In genomic region chr3:134904333-134904771, GRCh38 we compare ENCODE assay signal across 9 cellular contexts.
DNase-seq lines count a peak whose midpoint lies in the region; ATAC-seq and TF ChIP-seq lines count a peak whose summit lies in the region.
"Had no signal": no experiment of that assay in that cellular context is flagged by ENCODE, and none has a peak within 500 bp of the region (broad histone marks: within the 10 kb centered on the region; RNA-seq: fewer than 3 reads in every experiment).

No MANE protein-coding gene starts in this region.

- POLR2A ChIA-PET in activated naive CD8-positive, alpha-beta T cell treated with anti-CD3 and anti-CD28 coated beads, Interleukin-2, amount 10 ng/mL, durations not matched to agents 7 days and 5 days (lab: Charles Lee), result no interaction called here

- H3K27ac Mint-ChIP-seq in activated naive CD8-positive, alpha-beta T cell treated with anti-CD3 and anti-CD28 coated beads, Interleukin-2, amount 10 ng/mL, durations not matched to agents 7 days and 5 days, result no peak overlapping the region
- no peak overlapping the region for H3K27ac Mint-ChIP-seq in progenitor cell of endocrine pancreas

- no peaks in the 10 kb centered on the region for H3K9me3 Mint-ChIP-seq in activated naive CD8-positive, alpha-beta T cell treated with anti-CD3 and anti-CD28 coated beads, Interleukin-2, amount 10 ng/mL, durations not matched to agents 7 days and 5 days
- no peaks in the 10 kb centered on the region for H3K9me3 Mint-ChIP-seq in progenitor cell of endocrine pancreas (ENCODE audit: low read depth)

- ATAC-seq in GM19324 (IDR thresholded peaks at IDR 0.05; ENCODE audit: low FRiP score, unreplicated experiment) (peak; percentile 96), HG03060 (IDR thresholded peaks at IDR 0.05; ENCODE audit: low read depth, unreplicated experiment) (peak; percentile 68)
- ATAC-seq in activated naive CD8-positive, alpha-beta T cell treated with anti-CD3 and anti-CD28 coated beads, Interleukin-2, amount 10 ng/mL, durations not matched to agents 7 days and 5 days (ENCODE audit: low read depth), result peak; percentile 56

- H3K4me1 Mint-ChIP-seq in activated naive CD8-positive, alpha-beta T cell treated with anti-CD3 and anti-CD28 coated beads, Interleukin-2, amount 10 ng/mL, durations not matched to agents 7 days and 5 days, result peaks cover 6% of the 10 kb centered on the region
- H3K4me1 Mint-ChIP-seq in progenitor cell of endocrine pancreas (ENCODE audit: low read depth), result no peaks in the 10 kb centered on the region

- TF ChIP-seq CTCF in progenitor cell of endocrine pancreas (IDR thresholded peaks at IDR 0.05; ENCODE audit: unreplicated experiment), result no peak

- H3K4me3 Mint-ChIP-seq in activated naive CD8-positive, alpha-beta T cell treated with anti-CD3 and anti-CD28 coated beads, Interleukin-2, amount 10 ng/mL, durations not matched to agents 7 days and 5 days, result no peak overlapping the region
- no peak overlapping the region for H3K4me3 Mint-ChIP-seq in progenitor cell of endocrine pancreas (ENCODE audit: low read depth)

- DNase-seq in Daoy (ENCODE audit: low read depth) (peak; percentile 59), progenitor cell of endocrine pancreas (ENCODE audit: low spot score, unreplicated experiment) (no peak), occipital lobe (lab: John Stamatoyannopoulos, UW) (no peak), SW 1271 (lab: John Stamatoyannopoulos, UW) (no peak), NCI-H510A treated with DMSO at 0.1 percent for 48 hours (lab: John Stamatoyannopoulos, UW) (no peak)
- peak; percentile 32 for DNase-seq in activated naive CD8-positive, alpha-beta T cell treated with anti-CD3 and anti-CD28 coated beads, Interleukin-2, amount 10 ng/mL, durations not matched to agents 7 days and 5 days
- DNase-seq: NCI-H1436 had no signal

- no peaks in the 10 kb centered on the region for H3K36me3 Mint-ChIP-seq in activated naive CD8-positive, alpha-beta T cell treated with anti-CD3 and anti-CD28 coated beads, Interleukin-2, amount 10 ng/mL, durations not matched to agents 7 days and 5 days
- H3K36me3 Mint-ChIP-seq in progenitor cell of endocrine pancreas (ENCODE audit: insufficient read depth), result no peaks in the 10 kb centered on the region

- H3K27me3 Mint-ChIP-seq in activated naive CD8-positive, alpha-beta T cell treated with anti-CD3 and anti-CD28 coated beads, Interleukin-2, amount 10 ng/mL, durations not matched to agents 7 days and 5 days, result peaks cover 35% of the 10 kb centered on the region
- H3K27me3 Mint-ChIP-seq in progenitor cell of endocrine pancreas, result peaks cover 17% of the 10 kb centered on the region

Comparison
In these comparisons a context has a peak if more than half of its experiments do, and no peak if none do; other contexts are left out.
1. DNase-seq: peak in Daoy (single experiment) and activated naive CD8-positive, alpha-beta T cell treated with anti-CD3 and anti-CD28 coated beads, Interleukin-2, amount 10 ng/mL, durations not matched to agents 7 days and 5 days (single experiment); none in progenitor cell of endocrine pancreas (single experiment), occipital lobe (single experiment), SW 1271 (0 of 2) and NCI-H510A treated with DMSO at 0.1 percent for 48 hours (single experiment).
2. Peak in every context shown above with its lines, with median percentiles within 50 percentile points of each other: ATAC-seq.